ENCODE assay signal across 1 cellular context in genomic region chr7:47435889-47436312, GRCh38.
TF ChIP-seq lines count a peak whose summit lies in the region.

No MANE protein-coding gene starts in this region.

TF ChIP-seq in K562, 482 proteins besides CTCF, POLR2A, EP300 and RAD21 (continued from another document and continues in another):
- no peak for TF ChIP-seq BCLAF1 (IDR thresholded peaks at IDR 0.05; ENCODE audit: borderline replicate concordance in 1 of 2, control insufficient read depth in 1 of 2, low read depth in 2 of 2, low read length in 1 of 2)
- TF ChIP-seq ZNF766 (CRISPR knock-in tag; conservative IDR thresholded peaks at IDR 0.05) = no peak
- no peak for TF ChIP-seq ZNF707 (CRISPR knock-in tag; conservative IDR thresholded peaks at IDR 0.05)
- no peak for TF ChIP-seq PATZ1 (CRISPR knock-in tag; IDR thresholded peaks at IDR 0.05; ENCODE audit: borderline replicate concordance)
- TF ChIP-seq HNRNPH1 (optimal IDR thresholded peaks at IDR 0.05; ENCODE audit: low read depth, low read length) = no peak
- TF ChIP-seq HCFC1 (IDR thresholded peaks at IDR 0.05; ENCODE audit: low read depth, low read length) = no peak
- no peak for TF ChIP-seq TGIF2 (CRISPR knock-in tag; IDR thresholded peaks at IDR 0.05)
- TF ChIP-seq NFATC3 (IDR thresholded peaks at IDR 0.05) = no peak
- no peak for TF ChIP-seq ZNF512 (tag; IDR thresholded peaks at IDR 0.05)
- TF ChIP-seq NRF1 (conservative IDR thresholded peaks at IDR 0.05 in 1 of 2, IDR thresholded peaks at IDR 0.05 in 1 of 2) = no peak
- TF ChIP-seq ZNF431 (CRISPR knock-in tag; IDR thresholded peaks at IDR 0.05) = no peak
- TF ChIP-seq HDGF (IDR thresholded peaks at IDR 0.05) = no peak
- no peak for TF ChIP-seq MXI1 (IDR thresholded peaks at IDR 0.05; ENCODE audit: low read depth, low read length)
- TF ChIP-seq E2F1 (CRISPR knock-in tag; IDR thresholded peaks at IDR 0.05) = no peak
- TF ChIP-seq FOXM1 (IDR thresholded peaks at IDR 0.05; ENCODE audit: low read depth) = no peak
- no peak for TF ChIP-seq FOXM1 (CRISPR knock-in tag; IDR thresholded peaks at IDR 0.05; ENCODE audit: low read depth)
- TF ChIP-seq RFX5 (IDR thresholded peaks at IDR 0.05; ENCODE audit: low read depth, low read length) = no peak
- TF ChIP-seq SMAD4 (CRISPR knock-in tag; conservative IDR thresholded peaks at IDR 0.05) = peak; percentile 42; the same call in 1 of the 2 replicates
- peak; percentile 32; the same call in 1 of the 2 replicates for TF ChIP-seq SMC3 (conservative IDR thresholded peaks at IDR 0.05; ENCODE audit: insufficient read depth, low read depth, low read length)
- no peak for TF ChIP-seq THRA (IDR thresholded peaks at IDR 0.05)
- TF ChIP-seq HEY1 (CRISPR knock-in tag; IDR thresholded peaks at IDR 0.05; ENCODE audit: borderline replicate concordance) = no peak
- TF ChIP-seq RFX1 (IDR thresholded peaks at IDR 0.05) = no peak
- TF ChIP-seq ZBTB34 (CRISPR knock-in tag; IDR thresholded peaks at IDR 0.05) = no peak
- TF ChIP-seq DMBX1 (CRISPR knock-in tag; IDR thresholded peaks at IDR 0.05; ENCODE audit: borderline replicate concordance) = no peak
- TF ChIP-seq MAFK (IDR thresholded peaks at IDR 0.05; ENCODE audit: low read length) = no peak
- TF ChIP-seq ID3 (CRISPR knock-in tag; IDR thresholded peaks at IDR 0.05) = no peak
- no peak for TF ChIP-seq ID3 (tag; IDR thresholded peaks at IDR 0.05)
- no peak for TF ChIP-seq ZKSCAN1 (IDR thresholded peaks at IDR 0.05; ENCODE audit: low read depth, low read length)
- TF ChIP-seq RBM14 (IDR thresholded peaks at IDR 0.05; ENCODE audit: borderline replicate concordance, insufficient read depth, low read depth, low read length) = no peak
- no peak for TF ChIP-seq AFF4 (CRISPR knock-in tag; IDR thresholded peaks at IDR 0.05)
- TF ChIP-seq EHMT2 (IDR thresholded peaks at IDR 0.05) = no peak
- no peak for TF ChIP-seq ZNF507 (tag; conservative IDR thresholded peaks at IDR 0.05)
- TF ChIP-seq GABPA (tag; conservative IDR thresholded peaks at IDR 0.05; ENCODE audit: low read depth) = peak; percentile 41; the same call in 1 of the 2 replicates
- no peak for TF ChIP-seq ZNF717 (CRISPR knock-in tag; IDR thresholded peaks at IDR 0.05)
- no peak for TF ChIP-seq TSHZ1 (CRISPR knock-in tag; IDR thresholded peaks at IDR 0.05)
- TF ChIP-seq SOX6 (IDR thresholded peaks at IDR 0.05) = no peak
- TF ChIP-seq GABPB2 (CRISPR knock-in tag; conservative IDR thresholded peaks at IDR 0.05) = no peak
- no peak for TF ChIP-seq CREB5 (CRISPR knock-in tag; IDR thresholded peaks at IDR 0.05)
- no peak for TF ChIP-seq SAFB2 (IDR thresholded peaks at IDR 0.05; ENCODE audit: borderline replicate concordance, low read depth, low read length, severe bottlenecking)
- TF ChIP-seq PTTG1 (tag; IDR thresholded peaks at IDR 0.05; ENCODE audit: low read depth) = no peak
- TF ChIP-seq ZNF57 (CRISPR knock-in tag; IDR thresholded peaks at IDR 0.05) = no peak
